Comparison of ENCODE assay signal across 17 cellular contexts in genomic region chr2:159126653-159127052, GRCh38.
DNase-seq lines count a peak whose midpoint lies in the region; ATAC-seq and TF ChIP-seq lines count a peak whose summit lies in the region.
"Had no signal": no experiment of that assay in that cellular context is flagged by ENCODE, and none has a peak within 500 bp of the region (broad histone marks: within the 10 kb centered on the region; RNA-seq: fewer than 3 reads in every experiment).

No MANE protein-coding gene starts in this region.

- H3K4me3 ChIP-seq in left lung (no peak overlapping the region), ascending aorta (no peak overlapping the region)
- H3K4me3 ChIP-seq: psoas muscle had no signal

- H3K9me3 Mint-ChIP-seq in chondrocyte (ENCODE audit: low read depth) = peaks cover 3% of the 10 kb centered on the region
- H3K9me3 Mint-ChIP-seq: naive thymus-derived CD8-positive, alpha-beta T cell had no signal

- intact Hi-C loops in left lung (cut with DNase I) (no loop called here), ascending aorta (cut with DNase I) (no loop called here)

- peak; percentile 7 for ATAC-seq in left lung
- no peak for ATAC-seq in HG02938 (IDR thresholded peaks at IDR 0.05; ENCODE audit: unreplicated experiment)
- ATAC-seq: naive thymus-derived CD8-positive, alpha-beta T cell; psoas muscle; Right ventricle myocardium inferior; stimulated activated naive CD8-positive, alpha-beta T cell treated with anti-CD3 and anti-CD28 coated beads, Interleukin-15, Interleukin-2, amounts not matched to agents 100 U/mL and 50 U/mL, for 24 hours had no signal

- H3K27me3 ChIP-seq in left lung = no peaks in the 10 kb centered on the region
- H3K27me3 ChIP-seq in ascending aorta = no peaks in the 10 kb centered on the region

- H3K4me1 ChIP-seq in left lung (peaks cover 30 to 40% of the 10 kb centered on the region in 2 donors), ascending aorta (peaks cover 5 to 21% of the 10 kb centered on the region in 2 donors)

- H3K27ac Mint-ChIP-seq in chondrocyte (ENCODE audit: unreplicated experiment) = peak overlapping the region; percentile 55

- no peaks in the 10 kb centered on the region for H3K27me3 Mint-ChIP-seq in chondrocyte (ENCODE audit: low read depth)
- H3K27me3 Mint-ChIP-seq: naive thymus-derived CD8-positive, alpha-beta T cell had no signal

- DNase-seq in AG08396 (ENCODE audit: low spot score) = peak; percentile 20
- DNase-seq in LHCN-M2 (ENCODE audit: low read depth) = peak; percentile 62
- DNase-seq in chondrocyte (ENCODE audit: low spot score) = no peak
- no peak for DNase-seq in left lung
- DNase-seq in SW 1271 (lab: John Stamatoyannopoulos, UW) = no peak
- DNase-seq in COR-L47 (lab: John Stamatoyannopoulos, UW) = no peak
- no peak for DNase-seq in ascending aorta (ENCODE audit: low spot score in 2 of 2)
- DNase-seq: Caco-2; effector memory CD4-positive, alpha-beta T cell; mammary epithelial cell; naive thymus-derived CD8-positive, alpha-beta T cell; NCI-H146; NCI-H345; psoas muscle; stimulated activated naive CD8-positive, alpha-beta T cell treated with anti-CD3 and anti-CD28 coated beads, Interleukin-15, Interleukin-2, amounts not matched to agents 100 U/mL and 50 U/mL, for 24 hours had no signal

- no peak overlapping the region for H3K4me3 Mint-ChIP-seq in chondrocyte (ENCODE audit: unreplicated experiment)
- H3K4me3 Mint-ChIP-seq: naive thymus-derived CD8-positive, alpha-beta T cell had no signal

- H3K9me3 ChIP-seq in left lung = no peaks in the 10 kb centered on the region
- H3K9me3 ChIP-seq in ascending aorta = no peaks in the 10 kb centered on the region
- H3K9me3 ChIP-seq: Caco-2, psoas muscle had no signal

- TF ChIP-seq CTCF in chondrocyte (IDR thresholded peaks at IDR 0.05) = no peak
- TF ChIP-seq CTCF in left lung (IDR thresholded peaks at IDR 0.05) = no peak
- TF ChIP-seq CTCF in ascending aorta (IDR thresholded peaks at IDR 0.05) = no peak

- peaks cover 74% of the 10 kb centered on the region for H3K4me1 Mint-ChIP-seq in chondrocyte (ENCODE audit: low read depth)

- peaks cover 3% of the 10 kb centered on the region for H3K36me3 Mint-ChIP-seq in chondrocyte (ENCODE audit: low read depth)
- H3K36me3 Mint-ChIP-seq: naive thymus-derived CD8-positive, alpha-beta T cell had no signal

- H3K27ac ChIP-seq in left lung (peak overlapping the region in 1 of 2 donors; percentile 24), ascending aorta (no peak overlapping the region)
- H3K27ac ChIP-seq: psoas muscle had no signal

- H3K36me3 ChIP-seq in left lung = no peaks in the 10 kb centered on the region
- no peaks in the 10 kb centered on the region for H3K36me3 ChIP-seq in ascending aorta

Comparison
In these comparisons a context has a peak if more than half of its experiments do, and no peak if none do; other contexts are left out.
1. DNase-seq: peak in AG08396 (single experiment) and LHCN-M2 (single experiment); none in chondrocyte (single experiment), left lung (0 of 2), SW 1271 (0 of 2), COR-L47 (single experiment) and ascending aorta (0 of 2).